ENCODE assay signal across 8 cellular contexts in the genomic region with DNA sequence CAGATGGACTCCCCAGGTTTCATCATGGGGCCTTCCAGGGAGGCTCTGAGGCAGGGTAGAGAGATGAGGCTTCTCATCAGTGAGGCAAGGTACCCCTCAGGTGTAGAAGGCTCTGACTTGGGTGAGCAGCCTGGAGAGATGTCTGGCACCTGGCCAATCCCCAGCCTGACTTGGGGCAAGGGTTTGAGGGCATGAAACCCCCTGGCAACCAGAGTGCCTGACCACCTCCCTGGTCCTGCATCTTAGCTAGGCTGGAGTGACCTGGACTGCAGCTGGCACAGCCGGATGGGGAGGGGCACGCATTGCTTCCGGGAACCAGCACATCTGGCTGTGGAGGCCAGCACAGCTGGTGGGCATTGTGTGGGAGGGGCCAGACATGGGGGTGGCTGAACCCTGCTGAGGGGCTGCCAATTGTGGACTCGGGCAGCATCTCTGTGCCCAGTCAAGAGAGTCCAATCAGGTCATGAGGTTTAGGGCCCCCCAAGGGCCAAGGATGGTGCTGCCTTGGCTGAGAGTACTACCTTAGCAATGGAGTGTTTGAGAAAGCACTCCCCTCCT. TPM values are rescaled to one million over a fixed set of nuclear protein-coding genes. Genes with fewer than 3 reads are reported as not detected.
DNase-seq lines count a peak whose midpoint lies in the region; ATAC-seq and TF ChIP-seq lines count a peak whose summit lies in the region.

No MANE protein-coding gene starts in this region.

- no peaks in the 10 kb centered on the region for H3K27me3 ChIP-seq in aorta (ENCODE audit: control insufficient read depth in 1 of 2, insufficient read depth in 2 of 2, low read length in 1 of 2)

- H3K4me3 ChIP-seq in mucosa of descending colon (no peak overlapping the region), aorta (ENCODE audit: low read length in 2 of 2) (peak overlapping the region; percentile 51 to 68)

- TF ChIP-seq CTCF in mucosa of descending colon (IDR thresholded peaks at IDR 0.05) = no peak

- ATAC-seq in Right ventricle myocardium inferior (no peak), mucosa of descending colon (no peak), aorta (ENCODE audit: low FRiP score) (no peak)

- H3K27ac Mint-ChIP-seq in dendritic cell treated with granulocyte-macrophage colony-stimulating factor and Interleukin-4, amounts not matched to agents 40 ng/mL and 50 ng/mL, for 4 days = peak overlapping the region; percentile 34

- intact Hi-C loops in Right ventricle myocardium inferior (cut with DNase I) = loop anchor here (2.0 kb wide), 1 partner anchor 89 kb away; no protein-coding TSS in a partner anchor
- intact Hi-C loops in cardiac septum (cut with DNase I) = loop anchor here (2.0 kb wide), 2 partner anchors 27 to 73 kb away; no protein-coding TSS in a partner anchor
- intact Hi-C loops in dendritic cell treated with granulocyte-macrophage colony-stimulating factor and Interleukin-4, amounts not matched to agents 40 ng/mL and 50 ng/mL, for 4 days (cut with micrococcal nuclease) = loop anchor here (2.0 kb wide), 1 partner anchor 55 kb away; a partner anchor contains a TSS
- intact Hi-C loops in mucosa of descending colon (cut with DNase I, micrococcal nuclease) = loop anchor here in 1 of 2 donors (10.0 kb wide), 1 partner anchor 89 kb away; no protein-coding TSS in a partner anchor
- intact Hi-C loops in aorta (cut with DNase I) = loop anchor here in 1 of 2 donors (2.0 kb wide), 1 partner anchor 87 kb away; no protein-coding TSS in a partner anchor

- H3K4me1 ChIP-seq in mucosa of descending colon (ENCODE audit: low read depth) (peaks cover 17% of the 10 kb centered on the region), aorta (ENCODE audit: control insufficient read depth in 1 of 2, insufficient read depth in 2 of 2, low read length in 2 of 2) (no peaks in the 10 kb centered on the region)

- H3K36me3 ChIP-seq in mucosa of descending colon (ENCODE audit: low read depth) (no peaks in the 10 kb centered on the region), aorta (ENCODE audit: control insufficient read depth in 1 of 2, insufficient read depth in 2 of 2, low read length in 1 of 2) (peaks cover 0 to 2% of the 10 kb centered on the region in 2 donors)

- no peaks in the 10 kb centered on the region for H3K9me3 Mint-ChIP-seq in dendritic cell treated with granulocyte-macrophage colony-stimulating factor and Interleukin-4, amounts not matched to agents 40 ng/mL and 50 ng/mL, for 4 days

- H3K36me3 Mint-ChIP-seq in dendritic cell treated with granulocyte-macrophage colony-stimulating factor and Interleukin-4, amounts not matched to agents 40 ng/mL and 50 ng/mL, for 4 days (ENCODE audit: low read depth) = peaks cover 61% of the 10 kb centered on the region

- H3K9me3 ChIP-seq in mucosa of descending colon (no peaks in the 10 kb centered on the region), aorta (ENCODE audit: control insufficient read depth, low read length) (no peaks in the 10 kb centered on the region)

- 7% methylated on average over 4 of the region's 4 CpGs for WGBS in aorta, 2 donors

- H3K4me3 Mint-ChIP-seq in dendritic cell treated with granulocyte-macrophage colony-stimulating factor and Interleukin-4, amounts not matched to agents 40 ng/mL and 50 ng/mL, for 4 days = peak overlapping the region; percentile 63

- DNase-seq in Right ventricle myocardium inferior (ENCODE audit: missing footprints) (peak; percentile 74), cardiac septum (ENCODE audit: low spot score) (no peak), mucosa of descending colon (peak in 2 of 3 donors; percentile 26 to 61), aorta (peak in 1 of 2 donors; percentile 66), AG08395 (ENCODE audit: low spot score) (no peak), occipital lobe (lab: John Stamatoyannopoulos, UW) (no peak), COLO668 (lab: John Stamatoyannopoulos, UW; ENCODE audit: unreplicated experiment) (no peak)

- no peaks in the 10 kb centered on the region for H3K27me3 Mint-ChIP-seq in dendritic cell treated with granulocyte-macrophage colony-stimulating factor and Interleukin-4, amounts not matched to agents 40 ng/mL and 50 ng/mL, for 4 days

- peak overlapping the region in 1 of 2 donors; percentile 90 for H3K27ac ChIP-seq in aorta (ENCODE audit: low read depth in 1 of 2, low read length in 2 of 2)

- peaks cover 78% of the 10 kb centered on the region for H3K4me1 Mint-ChIP-seq in dendritic cell treated with granulocyte-macrophage colony-stimulating factor and Interleukin-4, amounts not matched to agents 40 ng/mL and 50 ng/mL, for 4 days (ENCODE audit: low read depth)

RNA-seq across cellular contexts. Expression of a gene that starts 1.9 kb away (rescaled TPM):
- total RNA-seq in Right ventricle myocardium inferior (80.2 TPM), cardiac septum (202 TPM), mucosa of descending colon (10 to 100 TPM in 2 of 3 donors, 1 to 10 TPM in 1; 3.1 to 45.5 (median 12.4) TPM), aorta (10 to 100 TPM; 72.4 to 82.0 TPM), occipital lobe (22.1 TPM)
- 10 to 100 TPM; 42.3 to 77.1 TPM for polyA plus RNA-seq in aorta

RNA-seq across cellular contexts. Expression of a gene that starts 29.9 kb away (rescaled TPM):
- total RNA-seq in Right ventricle myocardium inferior (not detected), cardiac septum (0.57 TPM), mucosa of descending colon (not detected), aorta (not detected), occipital lobe (not detected)
- polyA plus RNA-seq in aorta = under 1 TPM in 1 of 2 donors, not detected in 1; 0.26 TPM

RNA-seq across cellular contexts. Expression of a gene that starts 47.2 kb away (rescaled TPM):
- 440 TPM for total RNA-seq in Right ventricle myocardium inferior
- total RNA-seq in cardiac septum = 505 TPM
- total RNA-seq in mucosa of descending colon = under 1 TPM in 1 of 3 donors, not detected in 2; 0.70 TPM
- not detected for total RNA-seq in aorta
- 1 to 10 TPM; 1.4 to 1.5 TPM for polyA plus RNA-seq in aorta
- not detected for total RNA-seq in occipital lobe

RNA-seq across cellular contexts. Expression of a gene that starts 54.9 kb away (rescaled TPM):
- total RNA-seq in Right ventricle myocardium inferior = 21.2 TPM
- total RNA-seq in cardiac septum = 35.1 TPM
- 10 to 100 TPM; 61.4 to 75.6 (median 70.5) TPM for total RNA-seq in mucosa of descending colon
- total RNA-seq in aorta = 100 to 1,000 TPM in 1 of 2 donors, 10 to 100 TPM in 1; 98.5 to 163 TPM
- polyA plus RNA-seq in aorta = 10 to 100 TPM in 1 of 2 donors, 1 to 10 TPM in 1; 6.1 to 57.7 TPM
- 246 TPM for total RNA-seq in occipital lobe

Comparison
In these comparisons a context has a peak if more than half of its experiments do, and no peak if none do; other contexts are left out.
1. DNase-seq: peak in Right ventricle myocardium inferior (single experiment) and mucosa of descending colon (2 of 3); none in cardiac septum (single experiment), AG08395 (single experiment), occipital lobe (single experiment) and COLO668 (single experiment).
2. RNA of a gene that starts 47.2 kb away (total RNA-seq): 505 TPM in cardiac septum (single experiment) and 440 TPM in Right ventricle myocardium inferior (single experiment); not detected in aorta, 0.70 TPM in mucosa of descending colon and not detected in occipital lobe (single experiment); every median in the first group is over 100 times any median in the second.